In the genomic region with DNA sequence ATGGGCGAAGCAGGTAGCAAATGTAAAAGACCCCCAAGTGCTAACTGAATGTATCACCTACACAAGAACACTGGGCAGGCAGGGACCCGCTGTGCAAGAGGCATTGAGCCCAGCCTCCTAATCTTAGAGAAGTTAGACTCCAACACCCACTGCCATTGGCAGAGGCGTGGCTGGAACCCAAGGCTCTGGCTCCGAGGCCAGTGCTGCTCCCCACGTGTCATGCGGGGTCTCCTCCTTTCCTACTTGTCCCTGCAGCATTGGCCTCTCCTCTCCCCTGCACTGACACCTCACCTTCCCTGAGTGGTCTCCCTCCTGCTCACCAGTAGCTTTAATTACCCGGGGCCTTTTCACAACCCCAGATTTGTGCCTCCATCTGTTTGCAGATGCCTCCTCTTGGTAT, we compare ENCODE assay signal across 20 cellular contexts.
DNase-seq lines count a peak whose midpoint lies in the region; ATAC-seq and TF ChIP-seq lines count a peak whose summit lies in the region.
"Had no signal": no experiment of that assay in that cellular context is flagged by ENCODE, and none has a peak within 500 bp of the region (broad histone marks: within the 10 kb centered on the region; RNA-seq: fewer than 3 reads in every experiment).

No MANE protein-coding gene starts in this region.

- no peaks in the 10 kb centered on the region for H3K27me3 ChIP-seq in adrenal gland
- H3K27me3 ChIP-seq in testis: no peaks in the 10 kb centered on the region
- no peaks in the 10 kb centered on the region for H3K27me3 ChIP-seq in GM23248 (replicated peaks; ENCODE audit: insufficient read depth)

- H3K4me1 ChIP-seq in adrenal gland (replicated peaks in 1 of 2) (peaks cover 5 to 9% of the 10 kb centered on the region in 2 donors), testis (peaks cover 18% of the 10 kb centered on the region), GM23248 (ENCODE audit: insufficient read depth) (peaks cover 26% of the 10 kb centered on the region)

- H3K4me3 ChIP-seq in adrenal gland (no peak overlapping the region), testis (no peak overlapping the region), GM23248 (no peak overlapping the region)
- H3K4me3 ChIP-seq: GM12878, GM23338 had no signal

- in situ Hi-C loops in GM23248 (cut with MboI): no loop called here

- H3K4me3 Mint-ChIP-seq in activated T-cell treated with anti-CD3 and anti-CD28 coated beads, Interleukin-2, amount 50 U/mL, for 24 hours: no peak overlapping the region
- H3K4me3 Mint-ChIP-seq in memory B cell: no peak overlapping the region
- H3K4me3 Mint-ChIP-seq: CD8-positive, alpha-beta memory T cell; GM23338 had no signal

- H3K36me3 ChIP-seq in adrenal gland (replicated peaks in 1 of 2) (no peaks in the 10 kb centered on the region), testis (ENCODE audit: low read depth, missing control alignments) (no peaks in the 10 kb centered on the region), GM23248 (ENCODE audit: low read depth) (no peaks in the 10 kb centered on the region)

- H3K27ac Mint-ChIP-seq in activated T-cell treated with anti-CD3 and anti-CD28 coated beads, Interleukin-2, amount 50 U/mL, for 24 hours: peak overlapping the region; percentile 5
- peak overlapping the region; percentile 35 for H3K27ac Mint-ChIP-seq in memory B cell

- no peak overlapping the region for H2AFZ ChIP-seq in GM23248
- H2AFZ ChIP-seq: GM23338 had no signal

- 93 to 97% (median 95%) methylated on average over 5 to 7 of the region's 7 CpGs for WGBS in adrenal gland, 4 donors
- 89 to 90% methylated on average over 7 of the region's 7 CpGs for WGBS in testis, 2 donors
- WGBS in GM23248 (ENCODE audit: low coverage in 1 of 2, low lambda C conversion rate in 2 of 2, missing lambda C conversion rate in 2 of 2), 2 experiments: 96 to 98% methylated on average over 7 of the region's 7 CpGs

- H3K27me3 Mint-ChIP-seq in activated T-cell treated with anti-CD3 and anti-CD28 coated beads, Interleukin-2, amount 50 U/mL, for 24 hours: no peaks in the 10 kb centered on the region
- H3K27me3 Mint-ChIP-seq in memory B cell: no peaks in the 10 kb centered on the region
- H3K27me3 Mint-ChIP-seq: CD8-positive, alpha-beta memory T cell had no signal

- H3K4me2 ChIP-seq in GM23248 (ENCODE audit: unreplicated experiment): no peak overlapping the region
- H3K4me2 ChIP-seq: GM23338 had no signal

- DNase-seq in activated T-cell treated with anti-CD3 and anti-CD28 coated beads, Interleukin-2, amount 50 U/mL, for 24 hours: no peak
- no peak for DNase-seq in activated T-cell treated with anti-CD3 and anti-CD28 coated beads, Interleukin-2, amount 50 U/mL, for 1 hour
- DNase-seq in adrenal gland (peak in 4 of 7 donors; percentile 0 to 39 (median 14)), memory B cell (ENCODE audit: low spot score in 2 of 2) (no peak), testis (peak; percentile 9), GM23248 (no peak)
- DNase-seq: 8988T; CD8-positive, alpha-beta memory T cell; DMS79 treated with DMSO at 0.1 percent for 48 hours; GDM1; Kasumi-1; MM.1S; NCI-H1092 treated with DMSO at 0.1 percent for 48 hours; NCI-H2227 treated with DMSO at 0.1 percent for 48 hours; NCI-H524 treated with DMSO at 0.1 percent for 48 hours; SHP77 treated with DMSO at 0.1 percent for 48 hours had no signal

- H3K9ac ChIP-seq in GM23248: no peak overlapping the region

- H4K20me1 ChIP-seq in GM23248 (ENCODE audit: insufficient read depth): peaks cover 4% of the 10 kb centered on the region; the same call in 1 of the 2 replicates

- no peak for ATAC-seq in memory B cell (ENCODE audit: low read depth)
- ATAC-seq in HG02678 (IDR thresholded peaks at IDR 0.05; ENCODE audit: unreplicated experiment): no peak
- no peak for ATAC-seq in GM21825 (IDR thresholded peaks at IDR 0.05; ENCODE audit: unreplicated experiment)
- ATAC-seq: GM12878, GM23338 had no signal

- H3K9me3 Mint-ChIP-seq in activated T-cell treated with anti-CD3 and anti-CD28 coated beads, Interleukin-2, amount 50 U/mL, for 24 hours: no peaks in the 10 kb centered on the region
- H3K9me3 Mint-ChIP-seq in memory B cell: no peaks in the 10 kb centered on the region
- H3K9me3 Mint-ChIP-seq: CD8-positive, alpha-beta memory T cell; GM23338 had no signal

- H3K36me3 Mint-ChIP-seq in activated T-cell treated with anti-CD3 and anti-CD28 coated beads, Interleukin-2, amount 50 U/mL, for 24 hours (ENCODE audit: low read depth): peaks cover 28% of the 10 kb centered on the region
- H3K36me3 Mint-ChIP-seq in memory B cell: peaks cover 12% of the 10 kb centered on the region

- TF ChIP-seq CTCF in adrenal gland (IDR thresholded peaks at IDR 0.05) (no peak), testis (IDR thresholded peaks at IDR 0.05) (no peak)

- H3K27ac ChIP-seq in adrenal gland: no peak overlapping the region
- no peak overlapping the region for H3K27ac ChIP-seq in testis
- H3K27ac ChIP-seq in GM23248: no peak overlapping the region

- peaks cover 68% of the 10 kb centered on the region for H3K4me1 Mint-ChIP-seq in activated T-cell treated with anti-CD3 and anti-CD28 coated beads, Interleukin-2, amount 50 U/mL, for 24 hours (ENCODE audit: low read depth)
- H3K4me1 Mint-ChIP-seq in memory B cell: peaks cover 27% of the 10 kb centered on the region

- H3K9me3 ChIP-seq in adrenal gland (replicated peaks in 1 of 3) (no peaks in the 10 kb centered on the region), testis (no peaks in the 10 kb centered on the region), GM23248 (ENCODE audit: low read depth) (no peaks in the 10 kb centered on the region)

- H3K79me2 ChIP-seq in GM23248 (ENCODE audit: insufficient read depth): peaks cover 87% of the 10 kb centered on the region

- intact Hi-C loops in adrenal gland (cut with DNase I) (no loop called here), testis (cut with DNase I; ENCODE audit: low total_unique reads) (no loop called here)

- TF ChIP-seq POLR2A in adrenal gland (IDR thresholded peaks at IDR 0.05) (no peak), testis (IDR thresholded peaks at IDR 0.05) (no peak)

- peaks cover 25% of the 10 kb centered on the region for H3F3A ChIP-seq in GM23248 (ENCODE audit: insufficient read depth)

- H3K9me2 ChIP-seq in GM23248 (ENCODE audit: insufficient read depth): no peaks in the 10 kb centered on the region

Comparison
In these comparisons a context has a peak if more than half of its experiments do, and no peak if none do; other contexts are left out.
1. DNase-seq: peak in adrenal gland (4 of 7) and testis (single experiment); none in activated T-cell treated with anti-CD3 and anti-CD28 coated beads, Interleukin-2, amount 50 U/mL, for 24 hours (single experiment), activated T-cell treated with anti-CD3 and anti-CD28 coated beads, Interleukin-2, amount 50 U/mL, for 1 hour (single experiment), memory B cell (0 of 2) and GM23248 (single experiment).